In genomic region chr16:11462861-11463260, GRCh38 we compare ENCODE assay signal across 5 cellular contexts.
"Had no signal": no experiment of that assay in that cellular context is flagged by ENCODE, and none has a peak within 500 bp of the region (broad histone marks: within the 10 kb centered on the region; RNA-seq: fewer than 3 reads in every experiment).

No MANE protein-coding gene starts in this region.

- ATAC-seq: GM23338, K562 had no signal

- H3K4me3 Mint-ChIP-seq: GM23338, H9 had no signal

- H3K27ac Mint-ChIP-seq: GM23338 had no signal

- H3K4me2 ChIP-seq: GM23338 had no signal

- DNase-seq: H9, HCEC 1CT, IMR-90 had no signal

- H3K4me3 ChIP-seq: GM23338, K562 had no signal

- H2AFZ ChIP-seq: GM23338 had no signal

- H3K4me1 Mint-ChIP-seq: GM23338, H9 had no signal

- H3K9me3 Mint-ChIP-seq: GM23338, H9 had no signal
